ENCODE assay signal across 1 cellular context in the genomic region with DNA sequence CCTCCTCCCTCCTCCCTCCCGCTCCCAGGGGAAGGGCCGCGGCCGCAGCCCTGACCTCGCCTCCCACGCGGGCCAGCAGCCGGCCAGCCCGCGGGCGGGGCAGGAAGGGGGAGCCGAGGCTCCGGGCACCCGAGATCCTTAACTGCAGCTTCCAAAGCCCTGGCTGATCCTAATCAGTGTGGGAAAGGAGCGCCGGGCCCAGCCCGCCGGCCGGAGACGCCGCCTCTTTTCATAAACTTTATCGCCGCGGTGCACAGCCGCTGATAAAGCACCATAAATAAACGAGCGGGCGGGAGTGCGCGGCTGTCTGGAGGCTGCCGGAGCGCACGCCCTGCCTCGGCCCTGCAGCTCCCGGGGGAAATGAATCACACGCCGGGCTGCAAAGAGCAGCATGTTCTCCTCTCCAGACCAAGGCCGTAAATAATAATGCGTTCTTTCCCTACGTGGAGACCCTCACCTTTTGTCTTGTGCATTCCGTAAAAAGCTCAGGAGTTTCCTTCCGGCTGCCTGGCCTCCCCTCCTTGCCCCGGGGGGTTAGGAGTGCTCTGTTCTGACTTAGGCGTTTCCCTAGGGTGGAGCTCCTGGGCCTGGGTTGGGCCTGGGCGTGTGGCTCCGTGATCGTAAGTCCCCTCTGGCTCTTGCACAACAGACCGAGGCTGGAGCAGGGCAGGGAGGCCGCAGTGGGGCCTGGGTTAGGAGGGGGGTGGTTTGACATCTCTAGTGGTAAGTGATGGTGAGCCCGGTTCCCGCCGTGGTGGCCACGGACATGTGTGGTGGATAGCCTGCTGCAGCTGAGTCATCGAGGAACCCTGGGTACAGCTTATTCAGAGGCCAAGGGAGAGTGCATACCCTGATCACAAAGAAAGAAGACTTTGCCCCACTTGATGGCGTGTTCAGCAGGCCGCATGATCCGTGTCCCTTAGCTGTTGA.
TF ChIP-seq lines count a peak whose summit lies in the region.

No MANE protein-coding gene starts in this region.

TF ChIP-seq in HepG2, 621 proteins besides CTCF, POLR2A, EP300 and RAD21 (continued from another document and continues in another):
- TF ChIP-seq, protein P1, sequence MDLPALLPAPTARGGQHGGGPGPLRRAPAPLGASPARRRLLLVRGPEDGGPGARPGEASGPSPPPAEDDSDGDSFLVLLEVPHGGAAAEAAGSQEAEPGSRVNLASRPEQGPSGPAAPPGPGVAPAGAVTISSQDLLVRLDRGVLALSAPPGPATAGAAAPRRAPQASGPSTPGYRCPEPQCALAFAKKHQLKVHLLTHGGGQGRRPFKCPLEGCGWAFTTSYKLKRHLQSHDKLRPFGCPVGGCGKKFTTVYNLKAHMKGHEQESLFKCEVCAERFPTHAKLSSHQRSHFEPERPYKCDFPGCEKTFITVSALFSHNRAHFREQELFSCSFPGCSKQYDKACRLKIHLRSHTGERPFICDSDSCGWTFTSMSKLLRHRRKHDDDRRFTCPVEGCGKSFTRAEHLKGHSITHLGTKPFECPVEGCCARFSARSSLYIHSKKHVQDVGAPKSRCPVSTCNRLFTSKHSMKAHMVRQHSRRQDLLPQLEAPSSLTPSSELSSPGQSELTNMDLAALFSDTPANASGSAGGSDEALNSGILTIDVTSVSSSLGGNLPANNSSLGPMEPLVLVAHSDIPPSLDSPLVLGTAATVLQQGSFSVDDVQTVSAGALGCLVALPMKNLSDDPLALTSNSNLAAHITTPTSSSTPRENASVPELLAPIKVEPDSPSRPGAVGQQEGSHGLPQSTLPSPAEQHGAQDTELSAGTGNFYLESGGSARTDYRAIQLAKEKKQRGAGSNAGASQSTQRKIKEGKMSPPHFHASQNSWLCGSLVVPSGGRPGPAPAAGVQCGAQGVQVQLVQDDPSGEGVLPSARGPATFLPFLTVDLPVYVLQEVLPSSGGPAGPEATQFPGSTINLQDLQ (CRISPR knock-in tag; IDR thresholded peaks at IDR 0.05) = peak; percentile 66; the same call in 1 of the 2 replicates
- TF ChIP-seq CEBPG (CRISPR knock-in tag; IDR thresholded peaks at IDR 0.05) = peak; percentile 83
- peak; percentile 38; the same call in 1 of the 2 replicates for TF ChIP-seq ZNF547 (CRISPR knock-in tag; IDR thresholded peaks at IDR 0.05)
- TF ChIP-seq ZNF572 (CRISPR knock-in tag; IDR thresholded peaks at IDR 0.05) = 0 out of 2 replicates have a peak, but pooled peaks have one; percentile 16
- TF ChIP-seq, protein P2, sequence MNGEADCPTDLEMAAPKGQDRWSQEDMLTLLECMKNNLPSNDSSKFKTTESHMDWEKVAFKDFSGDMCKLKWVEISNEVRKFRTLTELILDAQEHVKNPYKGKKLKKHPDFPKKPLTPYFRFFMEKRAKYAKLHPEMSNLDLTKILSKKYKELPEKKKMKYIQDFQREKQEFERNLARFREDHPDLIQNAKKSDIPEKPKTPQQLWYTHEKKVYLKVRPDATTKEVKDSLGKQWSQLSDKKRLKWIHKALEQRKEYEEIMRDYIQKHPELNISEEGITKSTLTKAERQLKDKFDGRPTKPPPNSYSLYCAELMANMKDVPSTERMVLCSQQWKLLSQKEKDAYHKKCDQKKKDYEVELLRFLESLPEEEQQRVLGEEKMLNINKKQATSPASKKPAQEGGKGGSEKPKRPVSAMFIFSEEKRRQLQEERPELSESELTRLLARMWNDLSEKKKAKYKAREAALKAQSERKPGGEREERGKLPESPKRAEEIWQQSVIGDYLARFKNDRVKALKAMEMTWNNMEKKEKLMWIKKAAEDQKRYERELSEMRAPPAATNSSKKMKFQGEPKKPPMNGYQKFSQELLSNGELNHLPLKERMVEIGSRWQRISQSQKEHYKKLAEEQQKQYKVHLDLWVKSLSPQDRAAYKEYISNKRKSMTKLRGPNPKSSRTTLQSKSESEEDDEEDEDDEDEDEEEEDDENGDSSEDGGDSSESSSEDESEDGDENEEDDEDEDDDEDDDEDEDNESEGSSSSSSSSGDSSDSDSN (CRISPR knock-in tag; IDR thresholded peaks at IDR 0.05) = peak; percentile 88
- TF ChIP-seq, protein P3, sequence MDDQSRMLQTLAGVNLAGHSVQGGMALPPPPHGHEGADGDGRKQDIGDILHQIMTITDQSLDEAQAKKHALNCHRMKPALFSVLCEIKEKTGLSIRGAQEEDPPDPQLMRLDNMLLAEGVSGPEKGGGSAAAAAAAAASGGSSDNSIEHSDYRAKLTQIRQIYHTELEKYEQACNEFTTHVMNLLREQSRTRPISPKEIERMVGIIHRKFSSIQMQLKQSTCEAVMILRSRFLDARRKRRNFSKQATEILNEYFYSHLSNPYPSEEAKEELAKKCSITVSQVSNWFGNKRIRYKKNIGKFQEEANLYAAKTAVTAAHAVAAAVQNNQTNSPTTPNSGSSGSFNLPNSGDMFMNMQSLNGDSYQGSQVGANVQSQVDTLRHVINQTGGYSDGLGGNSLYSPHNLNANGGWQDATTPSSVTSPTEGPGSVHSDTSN (CRISPR knock-in tag; IDR thresholded peaks at IDR 0.05; ENCODE audit: borderline replicate concordance) = no peak
- TF ChIP-seq ZFY (CRISPR knock-in tag; IDR thresholded peaks at IDR 0.05) = peak; percentile 69
- TF ChIP-seq, protein P4, sequence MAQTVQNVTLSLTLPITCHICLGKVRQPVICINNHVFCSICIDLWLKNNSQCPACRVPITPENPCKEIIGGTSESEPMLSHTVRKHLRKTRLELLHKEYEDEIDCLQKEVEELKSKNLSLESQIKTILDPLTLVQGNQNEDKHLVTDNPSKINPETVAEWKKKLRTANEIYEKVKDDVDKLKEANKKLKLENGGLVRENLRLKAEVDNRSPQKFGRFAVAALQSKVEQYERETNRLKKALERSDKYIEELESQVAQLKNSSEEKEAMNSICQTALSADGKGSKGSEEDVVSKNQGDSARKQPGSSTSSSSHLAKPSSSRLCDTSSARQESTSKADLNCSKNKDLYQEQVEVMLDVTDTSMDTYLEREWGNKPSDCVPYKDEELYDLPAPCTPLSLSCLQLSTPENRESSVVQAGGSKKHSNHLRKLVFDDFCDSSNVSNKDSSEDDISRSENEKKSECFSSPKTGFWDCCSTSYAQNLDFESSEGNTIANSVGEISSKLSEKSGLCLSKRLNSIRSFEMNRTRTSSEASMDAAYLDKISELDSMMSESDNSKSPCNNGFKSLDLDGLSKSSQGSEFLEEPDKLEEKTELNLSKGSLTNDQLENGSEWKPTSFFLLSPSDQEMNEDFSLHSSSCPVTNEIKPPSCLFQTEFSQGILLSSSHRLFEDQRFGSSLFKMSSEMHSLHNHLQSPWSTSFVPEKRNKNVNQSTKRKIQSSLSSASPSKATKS (CRISPR knock-in tag; IDR thresholded peaks at IDR 0.05) = 0 out of 2 replicates have a peak, but pooled peaks have one; percentile 32
- TF ChIP-seq, protein P5, sequence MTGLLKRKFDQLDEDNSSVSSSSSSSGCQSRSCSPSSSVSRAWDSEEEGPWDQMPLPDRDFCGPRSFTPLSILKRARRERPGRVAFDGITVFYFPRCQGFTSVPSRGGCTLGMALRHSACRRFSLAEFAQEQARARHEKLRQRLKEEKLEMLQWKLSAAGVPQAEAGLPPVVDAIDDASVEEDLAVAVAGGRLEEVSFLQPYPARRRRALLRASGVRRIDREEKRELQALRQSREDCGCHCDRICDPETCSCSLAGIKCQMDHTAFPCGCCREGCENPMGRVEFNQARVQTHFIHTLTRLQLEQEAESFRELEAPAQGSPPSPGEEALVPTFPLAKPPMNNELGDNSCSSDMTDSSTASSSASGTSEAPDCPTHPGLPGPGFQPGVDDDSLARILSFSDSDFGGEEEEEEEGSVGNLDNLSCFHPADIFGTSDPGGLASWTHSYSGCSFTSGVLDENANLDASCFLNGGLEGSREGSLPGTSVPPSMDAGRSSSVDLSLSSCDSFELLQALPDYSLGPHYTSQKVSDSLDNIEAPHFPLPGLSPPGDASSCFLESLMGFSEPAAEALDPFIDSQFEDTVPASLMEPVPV (CRISPR knock-in tag; IDR thresholded peaks at IDR 0.05) = 0 out of 2 replicates have a peak, but pooled peaks have one; percentile 38
- 0 out of 2 replicates have a peak, but pooled peaks have one; percentile 33 for TF ChIP-seq ZNF230 (CRISPR knock-in tag; IDR thresholded peaks at IDR 0.05)
- TF ChIP-seq, protein P6, sequence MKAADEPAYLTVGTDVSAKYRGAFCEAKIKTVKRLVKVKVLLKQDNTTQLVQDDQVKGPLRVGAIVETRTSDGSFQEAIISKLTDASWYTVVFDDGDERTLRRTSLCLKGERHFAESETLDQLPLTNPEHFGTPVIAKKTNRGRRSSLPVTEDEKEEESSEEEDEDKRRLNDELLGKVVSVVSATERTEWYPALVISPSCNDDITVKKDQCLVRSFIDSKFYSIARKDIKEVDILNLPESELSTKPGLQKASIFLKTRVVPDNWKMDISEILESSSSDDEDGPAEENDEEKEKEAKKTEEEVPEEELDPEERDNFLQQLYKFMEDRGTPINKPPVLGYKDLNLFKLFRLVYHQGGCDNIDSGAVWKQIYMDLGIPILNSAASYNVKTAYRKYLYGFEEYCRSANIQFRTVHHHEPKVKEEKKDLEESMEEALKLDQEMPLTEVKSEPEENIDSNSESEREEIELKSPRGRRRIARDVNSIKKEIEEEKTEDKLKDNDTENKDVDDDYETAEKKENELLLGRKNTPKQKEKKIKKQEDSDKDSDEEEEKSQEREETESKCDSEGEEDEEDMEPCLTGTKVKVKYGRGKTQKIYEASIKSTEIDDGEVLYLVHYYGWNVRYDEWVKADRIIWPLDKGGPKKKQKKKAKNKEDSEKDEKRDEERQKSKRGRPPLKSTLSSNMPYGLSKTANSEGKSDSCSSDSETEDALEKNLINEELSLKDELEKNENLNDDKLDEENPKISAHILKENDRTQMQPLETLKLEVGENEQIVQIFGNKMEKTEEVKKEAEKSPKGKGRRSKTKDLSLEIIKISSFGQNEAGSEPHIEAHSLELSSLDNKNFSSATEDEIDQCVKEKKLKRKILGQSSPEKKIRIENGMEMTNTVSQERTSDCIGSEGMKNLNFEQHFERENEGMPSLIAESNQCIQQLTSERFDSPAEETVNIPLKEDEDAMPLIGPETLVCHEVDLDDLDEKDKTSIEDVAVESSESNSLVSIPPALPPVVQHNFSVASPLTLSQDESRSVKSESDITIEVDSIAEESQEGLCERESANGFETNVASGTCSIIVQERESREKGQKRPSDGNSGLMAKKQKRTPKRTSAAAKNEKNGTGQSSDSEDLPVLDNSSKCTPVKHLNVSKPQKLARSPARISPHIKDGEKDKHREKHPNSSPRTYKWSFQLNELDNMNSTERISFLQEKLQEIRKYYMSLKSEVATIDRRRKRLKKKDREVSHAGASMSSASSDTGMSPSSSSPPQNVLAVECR (CRISPR knock-in tag; IDR thresholded peaks at IDR 0.05; ENCODE audit: borderline replicate concordance) = peak; percentile 27; the same call in 1 of the 2 replicates
- TF ChIP-seq MTF2 (CRISPR knock-in tag; IDR thresholded peaks at IDR 0.05; ENCODE audit: borderline replicate concordance) = peak; percentile 79; the same call in 1 of the 2 replicates
- TF ChIP-seq ZNF543 (CRISPR knock-in tag; IDR thresholded peaks at IDR 0.05) = no peak
- no peak for TF ChIP-seq BRD4 (CRISPR knock-in tag; IDR thresholded peaks at IDR 0.05)
- TF ChIP-seq, protein P7, sequence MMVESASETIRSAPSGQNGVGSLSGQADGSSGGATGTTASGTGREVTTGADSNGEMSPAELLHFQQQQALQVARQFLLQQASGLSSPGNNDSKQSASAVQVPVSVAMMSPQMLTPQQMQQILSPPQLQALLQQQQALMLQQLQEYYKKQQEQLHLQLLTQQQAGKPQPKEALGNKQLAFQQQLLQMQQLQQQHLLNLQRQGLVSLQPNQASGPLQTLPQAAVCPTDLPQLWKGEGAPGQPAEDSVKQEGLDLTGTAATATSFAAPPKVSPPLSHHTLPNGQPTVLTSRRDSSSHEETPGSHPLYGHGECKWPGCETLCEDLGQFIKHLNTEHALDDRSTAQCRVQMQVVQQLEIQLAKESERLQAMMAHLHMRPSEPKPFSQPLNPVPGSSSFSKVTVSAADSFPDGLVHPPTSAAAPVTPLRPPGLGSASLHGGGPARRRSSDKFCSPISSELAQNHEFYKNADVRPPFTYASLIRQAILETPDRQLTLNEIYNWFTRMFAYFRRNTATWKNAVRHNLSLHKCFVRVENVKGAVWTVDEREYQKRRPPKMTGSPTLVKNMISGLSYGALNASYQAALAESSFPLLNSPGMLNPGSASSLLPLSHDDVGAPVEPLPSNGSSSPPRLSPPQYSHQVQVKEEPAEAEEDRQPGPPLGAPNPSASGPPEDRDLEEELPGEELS (CRISPR knock-in tag; IDR thresholded peaks at IDR 0.05) = peak; percentile 10; the same call in 1 of the 2 replicates
- TF ChIP-seq POLR2AphosphoS2 (IDR thresholded peaks at IDR 0.05; ENCODE audit: low read depth, low read length) = no peak
- no peak for TF ChIP-seq TRIM24 (CRISPR knock-in tag; IDR thresholded peaks at IDR 0.05)
- TF ChIP-seq GABPB1 (CRISPR knock-in tag; IDR thresholded peaks at IDR 0.05) = peak; percentile 51; the same call in 1 of the 2 replicates
- TF ChIP-seq, protein P8, sequence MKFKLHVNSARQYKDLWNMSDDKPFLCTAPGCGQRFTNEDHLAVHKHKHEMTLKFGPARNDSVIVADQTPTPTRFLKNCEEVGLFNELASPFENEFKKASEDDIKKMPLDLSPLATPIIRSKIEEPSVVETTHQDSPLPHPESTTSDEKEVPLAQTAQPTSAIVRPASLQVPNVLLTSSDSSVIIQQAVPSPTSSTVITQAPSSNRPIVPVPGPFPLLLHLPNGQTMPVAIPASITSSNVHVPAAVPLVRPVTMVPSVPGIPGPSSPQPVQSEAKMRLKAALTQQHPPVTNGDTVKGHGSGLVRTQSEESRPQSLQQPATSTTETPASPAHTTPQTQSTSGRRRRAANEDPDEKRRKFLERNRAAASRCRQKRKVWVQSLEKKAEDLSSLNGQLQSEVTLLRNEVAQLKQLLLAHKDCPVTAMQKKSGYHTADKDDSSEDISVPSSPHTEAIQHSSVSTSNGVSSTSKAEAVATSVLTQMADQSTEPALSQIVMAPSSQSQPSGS (CRISPR knock-in tag; IDR thresholded peaks at IDR 0.05) = 0 out of 2 replicates have a peak, but pooled peaks have one; percentile 36
- TF ChIP-seq SALL1 (CRISPR knock-in tag; IDR thresholded peaks at IDR 0.05) = peak; percentile 63
- peak; percentile 73 for TF ChIP-seq FOSL2 (CRISPR knock-in tag; IDR thresholded peaks at IDR 0.05)
- TF ChIP-seq JUN (CRISPR knock-in tag; IDR thresholded peaks at IDR 0.05) = 0 out of 2 replicates have a peak, but pooled peaks have one; percentile 24
- TF ChIP-seq, protein P9, sequence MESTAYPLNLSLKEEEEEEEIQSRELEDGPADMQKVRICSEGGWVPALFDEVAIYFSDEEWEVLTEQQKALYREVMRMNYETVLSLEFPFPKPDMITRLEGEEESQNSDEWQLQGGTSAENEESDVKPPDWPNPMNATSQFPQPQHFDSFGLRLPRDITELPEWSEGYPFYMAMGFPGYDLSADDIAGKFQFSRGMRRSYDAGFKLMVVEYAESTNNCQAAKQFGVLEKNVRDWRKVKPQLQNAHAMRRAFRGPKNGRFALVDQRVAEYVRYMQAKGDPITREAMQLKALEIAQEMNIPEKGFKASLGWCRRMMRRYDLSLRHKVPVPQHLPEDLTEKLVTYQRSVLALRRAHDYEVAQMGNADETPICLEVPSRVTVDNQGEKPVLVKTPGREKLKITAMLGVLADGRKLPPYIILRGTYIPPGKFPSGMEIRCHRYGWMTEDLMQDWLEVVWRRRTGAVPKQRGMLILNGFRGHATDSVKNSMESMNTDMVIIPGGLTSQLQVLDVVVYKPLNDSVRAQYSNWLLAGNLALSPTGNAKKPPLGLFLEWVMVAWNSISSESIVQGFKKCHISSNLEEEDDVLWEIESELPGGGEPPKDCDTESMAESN (CRISPR knock-in tag; conservative IDR thresholded peaks at IDR 0.05) = 0 out of 2 replicates have a peak, but pooled peaks have one; percentile 12
- TF ChIP-seq KAT8 (CRISPR knock-in tag; IDR thresholded peaks at IDR 0.05) = peak; percentile 27; the same call in 1 of the 2 replicates
- TF ChIP-seq ZC3H13 (CRISPR knock-in tag; IDR thresholded peaks at IDR 0.05) = 0 out of 2 replicates have a peak, but pooled peaks have one; percentile 21
- TF ChIP-seq ZNF441 (CRISPR knock-in tag; IDR thresholded peaks at IDR 0.05; ENCODE audit: borderline replicate concordance) = no peak
- no peak for TF ChIP-seq RXRB (CRISPR knock-in tag; IDR thresholded peaks at IDR 0.05; ENCODE audit: borderline replicate concordance)
- peak; percentile 14; the same call in 1 of the 2 replicates for TF ChIP-seq ETV5 (CRISPR knock-in tag; IDR thresholded peaks at IDR 0.05; ENCODE audit: borderline replicate concordance)
